23 cellular contexts compared by ENCODE assay signal in genomic region chr3:143352850-143353550, GRCh38.
DNase-seq lines count a peak whose midpoint lies in the region; TF ChIP-seq lines count a peak whose summit lies in the region.
"Had no signal": no experiment of that assay in that cellular context is flagged by ENCODE, and none has a peak within 500 bp of the region (broad histone marks: within the 10 kb centered on the region; RNA-seq: fewer than 3 reads in every experiment).

No MANE protein-coding gene starts in this region.

- DNase-seq in Karpas-422: no peak
- peak; percentile 47 for DNase-seq in NOMO-1 treated with dmso at 0.1 percent for 144 hours (lab: John Stamatoyannopoulos, UW; ENCODE audit: unreplicated experiment)
- DNase-seq in globus pallidus (ENCODE audit: low spot score): peak; percentile 20
- no peak for DNase-seq in progenitor cell of endocrine pancreas (ENCODE audit: low spot score, unreplicated experiment)
- no peak for DNase-seq in H9
- DNase-seq in D341Med (ENCODE audit: low spot score): no peak
- DNase-seq in GM10266 (ENCODE audit: extremely low spot score): no peak
- DNase-seq in putamen (ENCODE audit: low spot score): no peak
- DNase-seq: activated CD4-positive, CD25-positive, alpha-beta regulatory T cell treated with anti-CD3 and anti-CD28 coated beads, Interleukin-2, amount 50 U/mL, for 72 hours; activated naive CD4-positive, alpha-beta T cell treated with anti-CD3 and anti-CD28 coated beads, Interleukin-2, amount 50 U/mL, for 16 hours; activated T-cell treated with anti-CD3 and anti-CD28 coated beads, Interleukin-2, amount 50 U/mL, for 48 hours; DND-41; erythroblast; foreskin melanocyte; NCI-H1694; psoas muscle; spleen; stimulated activated CD4-positive, alpha-beta T cell treated with anti-CD3 and anti-CD28 coated beads, Interleukin-4, amount 100 ng/mL, for 24 hours; T-helper 9 cell had no signal

- no peak overlapping the region for H2BK15ac ChIP-seq in H9 (ENCODE audit: low read depth, low read length)

- no peak overlapping the region for H3K27ac ChIP-seq in Karpas-422 (ENCODE audit: low read length)
- no peak overlapping the region for H3K27ac ChIP-seq in H9 (ENCODE audit: insufficient read length, low read depth, low read length)
- H3K27ac ChIP-seq: ascending aorta, psoas muscle had no signal

- H3K4me3 Mint-ChIP-seq in progenitor cell of endocrine pancreas (ENCODE audit: low read depth) (no peak overlapping the region), H9 (no peak overlapping the region)
- H3K4me3 Mint-ChIP-seq: central memory CD8-positive, alpha-beta T cell; mesothelial cell of epicardium had no signal

- H2BK120ac ChIP-seq in H9 (ENCODE audit: low read depth, low read length, poor library complexity, severe bottlenecking): no peak overlapping the region

- no peak overlapping the region for H4K5ac ChIP-seq in H9 (ENCODE audit: insufficient read length, low read depth, low read length)

- no peak overlapping the region for H4K91ac ChIP-seq in H9 (ENCODE audit: insufficient read length, low read depth, low read length)

- H3K9ac ChIP-seq in Karpas-422 (ENCODE audit: low read length) (no peak overlapping the region), H9 (ENCODE audit: extremely low read depth, insufficient read length, low read length) (no peak overlapping the region)

- H3K79me2 ChIP-seq in Karpas-422 (ENCODE audit: low read length) (no peaks in the 10 kb centered on the region), H9 (ENCODE audit: insufficient read depth, low read length) (no peaks in the 10 kb centered on the region)

- no peak overlapping the region for H4K8ac ChIP-seq in H9 (replicated peaks; ENCODE audit: insufficient read length, low read depth, low read length)

- WGBS in H9 (ENCODE audit: extremely low coverage, insufficient read length, low lambda C conversion rate): no CpG with 5 or more reads among the region's 6 CpGs

- no peaks in the 10 kb centered on the region for H3K79me1 ChIP-seq in H9 (ENCODE audit: insufficient read depth, low read depth, low read length, poor library complexity, severe bottlenecking)

- peak overlapping the region; percentile 92 for H3K27ac Mint-ChIP-seq in progenitor cell of endocrine pancreas
- H3K27ac Mint-ChIP-seq in H9: no peak overlapping the region; a peak in 1 of 7 replicates
- H3K27ac Mint-ChIP-seq: mesothelial cell of epicardium had no signal

- H3T11ph ChIP-seq in H9 (ENCODE audit: low read length): no peak overlapping the region

- H3K4me1 ChIP-seq in Karpas-422 (ENCODE audit: low read length) (peaks cover 41% of the 10 kb centered on the region), H9 (ENCODE audit: insufficient read depth, low read length) (peaks cover 5% of the 10 kb centered on the region; the same call in 1 of the 2 replicates)
- H3K4me1 ChIP-seq: ascending aorta, HAP-1 had no signal

- H3K18ac ChIP-seq in H9 (ENCODE audit: insufficient read length, low read depth, low read length): no peak overlapping the region

- no peaks in the 10 kb centered on the region for H3K36me3 ChIP-seq in Karpas-422 (ENCODE audit: insufficient read depth, low read length)
- H3K36me3 ChIP-seq: ascending aorta, HAP-1, spleen had no signal

- no peaks in the 10 kb centered on the region for H3K23me2 ChIP-seq in H9 (ENCODE audit: insufficient read length, low read depth, low read length, poor library complexity, severe bottlenecking)

- no peak overlapping the region for H3K56ac ChIP-seq in H9 (ENCODE audit: insufficient read length, low read depth, low read length)

- no peak overlapping the region for H3K4me3 ChIP-seq in Karpas-422 (ENCODE audit: low read length)
- H3K4me3 ChIP-seq: ascending aorta, HAP-1, psoas muscle, spleen had no signal

- H3K23ac ChIP-seq in H9 (ENCODE audit: insufficient read length, low read depth, low read length): no peak overlapping the region

- no peak overlapping the region for H2AK5ac ChIP-seq in H9 (ENCODE audit: insufficient read length, low read length)

- H3K36me3 Mint-ChIP-seq in progenitor cell of endocrine pancreas (ENCODE audit: insufficient read depth) (no peaks in the 10 kb centered on the region), H9 (ENCODE audit: insufficient read depth in 1 of 3, low read depth in 3 of 3) (no peaks in the 10 kb centered on the region)
- H3K36me3 Mint-ChIP-seq: mesothelial cell of epicardium had no signal

- no peaks in the 10 kb centered on the region for H3K9me2 ChIP-seq in Karpas-422 (replicated peaks; ENCODE audit: insufficient read depth, low read length)

- H3K9me3 Mint-ChIP-seq in progenitor cell of endocrine pancreas (ENCODE audit: low read depth) (no peaks in the 10 kb centered on the region), H9 (no peaks in the 10 kb centered on the region)
- H3K9me3 Mint-ChIP-seq: central memory CD8-positive, alpha-beta T cell; mesothelial cell of epicardium had no signal

- H2AFZ ChIP-seq in Karpas-422 (ENCODE audit: low read length): 0 out of 2 replicates have a peak overlapping the region, but pooled peaks have one; percentile 12
- no peak overlapping the region for H2AFZ ChIP-seq in H9 (ENCODE audit: low read length)

- H3K9me3 ChIP-seq in Karpas-422 (ENCODE audit: low read length): no peaks in the 10 kb centered on the region
- no peaks in the 10 kb centered on the region for H3K9me3 ChIP-seq in H9 (ENCODE audit: control insufficient read depth, low read depth, low read length)
- H3K9me3 ChIP-seq: ascending aorta, HAP-1, psoas muscle, spleen had no signal

- H3K4ac ChIP-seq in H9 (ENCODE audit: low read depth, low read length): no peak overlapping the region

- TF ChIP-seq CTCF in progenitor cell of endocrine pancreas (IDR thresholded peaks at IDR 0.05; ENCODE audit: unreplicated experiment) (no peak), H9 (conservative IDR thresholded peaks at IDR 0.05) (no peak), GM10266 (IDR thresholded peaks at IDR 0.05; ENCODE audit: control insufficient read depth, insufficient read depth, low read depth, missing control alignments) (no peak)

- peak overlapping the region; percentile 26 for H3K4me2 ChIP-seq in Karpas-422 (ENCODE audit: low read depth, low read length, poor library complexity, severe bottlenecking)
- H3K4me2 ChIP-seq in H9 (ENCODE audit: insufficient read depth, insufficient read length, low read length): no peak overlapping the region

- H3K27me3 ChIP-seq in Karpas-422 (ENCODE audit: low read length): no peaks in the 10 kb centered on the region
- no peaks in the 10 kb centered on the region for H3K27me3 ChIP-seq in H9 (ENCODE audit: insufficient read depth, low read length)
- H3K27me3 ChIP-seq: ascending aorta, spleen had no signal

- no peak overlapping the region for H3K14ac ChIP-seq in H9 (ENCODE audit: insufficient read depth, low read length)

- H4K20me1 ChIP-seq in Karpas-422 (ENCODE audit: insufficient read depth, low read depth, low read length) (no peaks in the 10 kb centered on the region), H9 (ENCODE audit: control insufficient read depth, insufficient read depth, insufficient read length) (no peaks in the 10 kb centered on the region)

- no peak overlapping the region for H2BK12ac ChIP-seq in H9 (ENCODE audit: insufficient read length, low read depth, low read length)

- no peak overlapping the region for H2BK5ac ChIP-seq in H9 (ENCODE audit: insufficient read length, low read length)

- H2BK20ac ChIP-seq in H9 (ENCODE audit: low read depth, low read length, poor library complexity, severe bottlenecking): no peak overlapping the region

- H3K27me3 Mint-ChIP-seq in progenitor cell of endocrine pancreas (no peaks in the 10 kb centered on the region), H9 (ENCODE audit: low read depth) (no peaks in the 10 kb centered on the region)
- H3K27me3 Mint-ChIP-seq: central memory CD8-positive, alpha-beta T cell had no signal

- peaks cover 16% of the 10 kb centered on the region for H3K4me1 Mint-ChIP-seq in progenitor cell of endocrine pancreas (ENCODE audit: low read depth)
- peaks cover 16 to 18% of the 10 kb centered on the region in 2 experiments for H3K4me1 Mint-ChIP-seq in H9

Comparison
In these comparisons a context has a peak if more than half of its experiments do, and no peak if none do; other contexts are left out.
1. DNase-seq: peak in NOMO-1 treated with dmso at 0.1 percent for 144 hours (single experiment) and globus pallidus (single experiment); none in Karpas-422 (single experiment), progenitor cell of endocrine pancreas (single experiment), H9 (single experiment), D341Med (single experiment), GM10266 (single experiment) and putamen (single experiment).